18 cellular contexts compared by ENCODE assay signal in genomic region chr3:17013571-17013970, GRCh38.
DNase-seq lines count a peak whose midpoint lies in the region; ATAC-seq and TF ChIP-seq lines count a peak whose summit lies in the region.
"Had no signal": no experiment of that assay in that cellular context is flagged by ENCODE, and none has a peak within 500 bp of the region (broad histone marks: within the 10 kb centered on the region; RNA-seq: fewer than 3 reads in every experiment).

No MANE protein-coding gene starts in this region.

- H3K27me3 ChIP-seq in right cardiac atrium (ENCODE audit: control insufficient read depth, insufficient read depth): no peaks in the 10 kb centered on the region
- H3K27me3 ChIP-seq in body of pancreas: no peaks in the 10 kb centered on the region
- H3K27me3 ChIP-seq in CD8-positive, alpha-beta memory T cell (ENCODE audit: insufficient read depth, low read length, poor library complexity, severe bottlenecking): no peaks in the 10 kb centered on the region
- H3K27me3 ChIP-seq: esophagus muscularis mucosa had no signal

- intact Hi-C loops in left ventricle myocardium superior (cut with micrococcal nuclease): no loop called here
- intact Hi-C loops in right cardiac atrium (cut with DNase I): no loop called here
- intact Hi-C loops in body of pancreas (cut with DNase I): no loop called here

- no peaks in the 10 kb centered on the region for H3K9me3 Mint-ChIP-seq in CD8-positive, alpha-beta memory T cell
- H3K9me3 Mint-ChIP-seq: neural crest cell had no signal

- no peak overlapping the region for H3K4me3 ChIP-seq in right cardiac atrium (ENCODE audit: low read length)
- no peak overlapping the region for H3K4me3 ChIP-seq in body of pancreas
- no peak overlapping the region for H3K4me3 ChIP-seq in CD8-positive, alpha-beta memory T cell (ENCODE audit: low read length)
- H3K4me3 ChIP-seq: esophagus muscularis mucosa had no signal

- H3K9me3 ChIP-seq in right cardiac atrium (ENCODE audit: control insufficient read depth, low read length): no peaks in the 10 kb centered on the region
- no peaks in the 10 kb centered on the region for H3K9me3 ChIP-seq in body of pancreas
- H3K9me3 ChIP-seq in CD8-positive, alpha-beta memory T cell (ENCODE audit: low read length): no peaks in the 10 kb centered on the region
- H3K9me3 ChIP-seq: esophagus muscularis mucosa had no signal

- peaks cover 23 to 77% (median 26%) of the 10 kb centered on the region in 3 donors for H3K36me3 Mint-ChIP-seq in CD8-positive, alpha-beta memory T cell

- no peak for TF ChIP-seq CTCF in body of pancreas (IDR thresholded peaks at IDR 0.05)

- no peaks in the 10 kb centered on the region for H3K27me3 Mint-ChIP-seq in CD8-positive, alpha-beta memory T cell
- H3K27me3 Mint-ChIP-seq: progenitor cell of endocrine pancreas had no signal

- no peak overlapping the region for H3K27ac ChIP-seq in right cardiac atrium (ENCODE audit: low read length)
- H3K27ac ChIP-seq in body of pancreas: peak overlapping the region; percentile 23 to 78 (median 72)
- H3K27ac ChIP-seq in CD8-positive, alpha-beta memory T cell (ENCODE audit: low read depth, low read length): no peak overlapping the region
- H3K27ac ChIP-seq: C4-2B, esophagus muscularis mucosa had no signal

- H3K4me1 ChIP-seq in right cardiac atrium (ENCODE audit: control insufficient read depth, insufficient read depth, low read length) (no peaks in the 10 kb centered on the region), body of pancreas (peaks cover 54% of the 10 kb centered on the region)
- no peaks in the 10 kb centered on the region for H3K4me1 ChIP-seq in CD8-positive, alpha-beta memory T cell (ENCODE audit: insufficient read depth, low read length)

- H3K4me3 Mint-ChIP-seq in CD8-positive, alpha-beta memory T cell: no peak overlapping the region
- H3K4me3 Mint-ChIP-seq: neural crest cell had no signal

- no peak for TF ChIP-seq POLR2A in body of pancreas (IDR thresholded peaks at IDR 0.05)

- H3K36me3 ChIP-seq in body of pancreas (replicated peaks in 1 of 2; ENCODE audit: insufficient read depth in 1 of 2, low read depth in 2 of 2): no peaks in the 10 kb centered on the region
- H3K36me3 ChIP-seq in CD8-positive, alpha-beta memory T cell (ENCODE audit: insufficient read depth, low read length): peaks cover 27% of the 10 kb centered on the region

- 94% methylated on average over 4 of the region's 4 CpGs for WGBS in right cardiac atrium
- WGBS in body of pancreas, 2 donors: 69 to 72% methylated on average over 4 of the region's 4 CpGs

- CTCF ChIA-PET in CD8-positive, alpha-beta memory T cell (lab: Charles Lee): no interaction called here

- peaks cover 41 to 72% (median 66%) of the 10 kb centered on the region in 3 donors for H3K4me1 Mint-ChIP-seq in CD8-positive, alpha-beta memory T cell

- H3K27ac Mint-ChIP-seq in CD8-positive, alpha-beta memory T cell: peak overlapping the region in 3 of 8 donors; percentile 11 to 73 (median 72)

- ATAC-seq in left ventricle myocardium superior: peak; percentile 46
- no peak for ATAC-seq in right cardiac atrium
- ATAC-seq in HG02884 (IDR thresholded peaks at IDR 0.05; ENCODE audit: unreplicated experiment): peak; percentile 84
- no peak for ATAC-seq in body of pancreas
- ATAC-seq in GM19023 (IDR thresholded peaks at IDR 0.05; ENCODE audit: unreplicated experiment): no peak
- no peak for ATAC-seq in GM18867 (IDR thresholded peaks at IDR 0.05; ENCODE audit: unreplicated experiment)
- ATAC-seq: HepG2 had no signal

- POLR2A ChIA-PET in CD8-positive, alpha-beta memory T cell (lab: Charles Lee): interaction anchor here (0.6 kb wide), 1 partner anchor 66 kb away, joined by 3 read pairs; no protein-coding TSS in a partner anchor

- DNase-seq in left ventricle myocardium superior: no peak
- no peak for DNase-seq in right cardiac atrium
- no peak for DNase-seq in body of pancreas
- no peak for DNase-seq in SK-N-DZ (ENCODE audit: low spot score)
- DNase-seq in CD8-positive, alpha-beta memory T cell: no peak
- DNase-seq: activated naive CD4-positive, alpha-beta T cell treated with anti-CD3 and anti-CD28 coated beads, Interleukin-2, amount 50 U/mL, for 16 hours; effector CD8-positive, alpha-beta T cell; NCI-H526; Right ventricle myocardium superior; stimulated activated CD4-positive, alpha-beta T cell treated with anti-CD3 and anti-CD28 coated beads, Interleukin-4, amount 100 ng/mL, for 24 hours had no signal

Comparison
In these comparisons a context has a peak if more than half of its experiments do, and no peak if none do; other contexts are left out.
1. ATAC-seq: peak in left ventricle myocardium superior (single experiment) and HG02884 (single experiment); none in right cardiac atrium (0 of 2), body of pancreas (single experiment), GM19023 (single experiment) and GM18867 (single experiment).
2. H3K27ac ChIP-seq: peak in body of pancreas (4 of 4); none in right cardiac atrium (single experiment) and CD8-positive, alpha-beta memory T cell (single experiment).